In the genomic region with DNA sequence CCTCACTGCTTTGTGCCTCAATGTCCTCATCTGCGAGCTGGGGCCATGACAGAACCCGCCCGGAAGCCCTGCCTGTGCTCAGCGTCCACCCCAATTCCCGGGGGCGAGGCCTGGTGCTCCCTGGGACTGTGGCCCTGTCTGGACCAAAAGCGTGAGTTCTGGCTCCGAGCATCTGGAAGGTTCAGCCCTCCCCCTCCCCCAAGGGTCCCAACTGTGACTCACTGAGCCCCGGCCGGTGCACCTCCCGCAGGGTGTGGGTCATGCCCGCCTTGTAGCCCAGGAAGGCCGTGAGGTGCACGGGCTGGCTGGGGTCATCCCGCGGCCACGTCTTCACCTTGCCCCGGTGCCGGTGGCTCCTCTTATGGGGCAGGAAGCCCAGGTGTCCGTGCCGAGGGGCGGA, we compare ENCODE assay signal across 19 cellular contexts. TPM values are rescaled to one million over a fixed set of nuclear protein-coding genes. Genes with fewer than 3 reads are reported as not detected.
"Had no signal": no experiment of that assay in that cellular context is flagged by ENCODE, and none has a peak within 500 bp of the region (broad histone marks: within the 10 kb centered on the region; RNA-seq: fewer than 3 reads in every experiment).

No MANE protein-coding gene starts in this region.

- H3K4me1 ChIP-seq: testis had no signal

- H3K4me3 ChIP-seq: coronary artery, testis, upper lobe of left lung had no signal

- ATAC-seq: activated CD4-positive, CD25-positive, alpha-beta regulatory T cell treated with anti-CD3 and anti-CD28 coated beads, Interleukin-2, amount 50 U/mL, for 24 hours; activated CD8-positive, alpha-beta T cell treated with anti-CD3 and anti-CD28 coated beads, Interleukin-2, amount 10 ng/mL, durations not matched to agents 7 days and 5 days; activated T-cell treated with anti-CD3 and anti-CD28 coated beads, Interleukin-2, amount 50 U/mL, for 4 hours; left lobe of liver; sciatic nerve; stimulated activated memory B cell treated with anti-CD40 and anti-IgM and Interleukin-4, amounts not matched to agents 10 μg/mL and 1 μg/mL and 100 μg/mL, for 72 hours had no signal

- DNase-seq: activated CD4-positive, alpha-beta T cell treated with anti-CD3 and anti-CD28 coated beads, Interleukin-2, amount 10 ng/mL, durations not matched to agents 7 days and 5 days; activated CD8-positive, alpha-beta T cell treated with anti-CD3 and anti-CD28 coated beads, Interleukin-2, amount 10 ng/mL, durations not matched to agents 7 days and 5 days; activated naive CD4-positive, alpha-beta T cell treated with anti-CD3 and anti-CD28 coated beads, Interleukin-2, amount 10 ng/mL, durations not matched to agents 7 days and 5 days; activated T-cell treated with anti-CD3 and anti-CD28 coated beads, Interleukin-2, amount 50 U/mL, for 4 hours; brain microvascular endothelial cell; erythroblast; stimulated activated CD4-positive, alpha-beta T cell treated with anti-CD3 and anti-CD28 coated beads, Interleukin-4, amount 100 ng/mL, for 4 hours; testis had no signal

- H3K9me3 ChIP-seq: testis, upper lobe of left lung had no signal

- H3K27ac ChIP-seq: brain microvascular endothelial cell, coronary artery, testis, upper lobe of left lung had no signal

- H3K36me3 ChIP-seq: brain microvascular endothelial cell, upper lobe of left lung had no signal

- H3K27me3 ChIP-seq: brain microvascular endothelial cell, testis, upper lobe of left lung had no signal

RNA-seq across cellular contexts. Expression of a gene that starts 0.8 kb away (rescaled TPM):
- total RNA-seq: activated CD4-positive, alpha-beta T cell treated with anti-CD3 and anti-CD28 coated beads, Interleukin-2, amount 10 ng/mL, durations not matched to agents 7 days and 5 days; activated T-cell treated with anti-CD3 and anti-CD28 coated beads, Interleukin-2, amount 50 U/mL, for 4 hours; aorta; frontal cortex; left lobe of liver; mononuclear cell; neural crest cell; pulmonary artery endothelial cell; sciatic nerve; upper lobe of left lung had no signal
- polyA plus RNA-seq: aorta had no signal

RNA-seq across cellular contexts. Expression of a gene that starts 12.9 kb away (rescaled TPM):
- total RNA-seq: activated CD4-positive, alpha-beta T cell treated with anti-CD3 and anti-CD28 coated beads, Interleukin-2, amount 10 ng/mL, durations not matched to agents 7 days and 5 days; activated CD8-positive, alpha-beta T cell treated with anti-CD3 and anti-CD28 coated beads, Interleukin-2, amount 10 ng/mL, durations not matched to agents 7 days and 5 days; aorta; frontal cortex; left lobe of liver; mononuclear cell; neural crest cell; pulmonary artery endothelial cell; sciatic nerve had no signal
- polyA plus RNA-seq: aorta had no signal
